7 cellular contexts compared by ENCODE assay signal in the genomic region with DNA sequence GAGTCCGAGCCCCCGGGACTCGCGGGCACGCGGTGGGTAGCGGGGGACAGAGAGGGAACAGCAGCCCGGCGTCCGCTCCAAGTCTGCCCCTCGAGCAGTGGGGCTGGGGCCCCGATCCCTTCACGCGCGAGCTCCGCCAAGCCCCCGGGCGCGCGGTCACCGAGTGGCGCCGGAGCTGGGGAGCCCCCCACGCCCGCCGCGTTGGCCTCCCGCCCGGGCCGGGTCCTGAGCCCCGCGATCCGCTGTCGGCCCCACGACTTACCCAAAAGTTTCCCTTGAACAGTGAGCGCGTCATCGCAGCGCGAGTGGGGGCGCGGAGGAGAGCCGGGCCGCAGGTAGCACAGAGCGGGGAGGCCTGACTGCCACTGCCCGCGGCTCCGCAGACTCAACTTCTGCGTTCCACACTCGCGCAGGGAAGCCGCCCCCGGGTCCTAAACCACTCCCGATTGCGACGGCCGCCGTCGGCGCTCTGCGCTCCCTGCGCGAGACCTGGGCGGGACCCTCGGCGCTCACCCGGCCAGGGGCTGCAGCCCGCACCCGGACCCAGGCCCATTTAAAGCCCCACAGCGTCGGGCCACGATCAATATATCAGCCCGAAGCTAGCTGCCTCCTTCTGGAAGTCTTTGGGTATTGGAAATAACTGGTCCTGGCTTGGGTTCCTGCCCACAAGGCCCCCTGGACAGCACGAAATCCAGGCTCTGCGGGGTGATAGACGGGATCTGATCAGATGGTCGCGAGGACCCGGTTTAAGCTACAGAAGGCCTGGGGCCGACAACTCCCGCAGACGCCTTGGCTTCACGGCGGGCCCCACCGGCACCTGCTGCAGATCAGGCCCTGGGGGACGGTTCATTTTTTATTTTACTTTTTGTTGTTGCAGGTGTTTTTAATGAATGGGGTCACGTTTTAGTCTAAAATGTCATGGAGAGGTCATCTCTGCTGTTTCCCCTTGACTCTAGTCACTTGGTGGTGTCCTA. TPM values are rescaled to one million over a fixed set of nuclear protein-coding genes. Genes with fewer than 3 reads are reported as not detected.
DNase-seq lines count a peak whose midpoint lies in the region; ATAC-seq and TF ChIP-seq lines count a peak whose summit lies in the region.

A gene with protein sequence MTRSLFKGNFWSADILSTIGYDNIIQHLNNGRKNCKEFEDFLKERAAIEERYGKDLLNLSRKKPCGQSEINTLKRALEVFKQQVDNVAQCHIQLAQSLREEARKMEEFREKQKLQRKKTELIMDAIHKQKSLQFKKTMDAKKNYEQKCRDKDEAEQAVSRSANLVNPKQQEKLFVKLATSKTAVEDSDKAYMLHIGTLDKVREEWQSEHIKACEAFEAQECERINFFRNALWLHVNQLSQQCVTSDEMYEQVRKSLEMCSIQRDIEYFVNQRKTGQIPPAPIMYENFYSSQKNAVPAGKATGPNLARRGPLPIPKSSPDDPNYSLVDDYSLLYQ (minus strand): TSS at position 367 of the 974 bp plus-strand sequence. CDS start 72 bp downstream, at position 295.

- no peak for TF ChIP-seq POLR2A in testis (IDR thresholded peaks at IDR 0.05)

- H2AK5ac ChIP-seq in neuronal stem cell (ENCODE audit: low read depth, low read length), result peak within 1 kb of the TSS; percentile 48

- peaks cover 0 to 26% (median 2%) of the 10 kb centered on the region in 3 experiments for H3K27me3 ChIP-seq in neuronal stem cell (ENCODE audit: control insufficient read depth in 3 of 3, insufficient read depth in 3 of 3, low read depth in 1 of 3, low read length in 3 of 3)
- H3K27me3 ChIP-seq in testis, result no peaks in the 10 kb centered on the region

- peak within 1 kb of the TSS; percentile 19 for H3K4me3 Mint-ChIP-seq in activated T-helper 17 cell treated with anti-CD3 and anti-CD28 coated beads, Interleukin-2, amount 50 U/mL, for 72 hours

- no peak within 1 kb of the TSS for H2BK120ac ChIP-seq in neuronal stem cell (ENCODE audit: low read depth, low read length)

- peaks cover 5% of the 10 kb centered on the region for H3K36me3 Mint-ChIP-seq in activated T-helper 17 cell treated with anti-CD3 and anti-CD28 coated beads, Interleukin-2, amount 50 U/mL, for 72 hours (ENCODE audit: low read depth)

- ATAC-seq in GM18861 (IDR thresholded peaks at IDR 0.05; ENCODE audit: unreplicated experiment) (peak; percentile 40), HG03045 (IDR thresholded peaks at IDR 0.05; ENCODE audit: unreplicated experiment) (peak; percentile 57)
- ATAC-seq in activated T-helper 17 cell treated with anti-CD3 and anti-CD28 coated beads, Interleukin-2, amount 50 U/mL, for 72 hours (replicated peaks), result peak; percentile 73

- H3K27ac Mint-ChIP-seq in activated T-helper 17 cell treated with anti-CD3 and anti-CD28 coated beads, Interleukin-2, amount 50 U/mL, for 72 hours, result peak within 1 kb of the TSS; percentile 77

- TF ChIP-seq CTCF in fibroblast of villous mesenchyme (IDR thresholded peaks at IDR 0.05; ENCODE audit: insufficient read depth, low read depth, low read length) (no peak), testis (IDR thresholded peaks at IDR 0.05) (no peak)

- intact Hi-C loops in testis (cut with DNase I; ENCODE audit: low total_unique reads), result no loop called here

- peak within 1 kb of the TSS; percentile 32 for H4K8ac ChIP-seq in neuronal stem cell (ENCODE audit: low read depth, low read length)

- H3K27me3 Mint-ChIP-seq in activated T-helper 17 cell treated with anti-CD3 and anti-CD28 coated beads, Interleukin-2, amount 50 U/mL, for 72 hours, result no peaks in the 10 kb centered on the region

- no peak within 1 kb of the TSS for H2BK12ac ChIP-seq in neuronal stem cell (ENCODE audit: low read length)

- H3K23ac ChIP-seq in neuronal stem cell (ENCODE audit: low read depth, low read length, poor library complexity), result peak within 1 kb of the TSS; percentile 99

- H3K9me3 Mint-ChIP-seq in activated T-helper 17 cell treated with anti-CD3 and anti-CD28 coated beads, Interleukin-2, amount 50 U/mL, for 72 hours, result no peaks in the 10 kb centered on the region

- H3K4me3 ChIP-seq in fibroblast of villous mesenchyme (ENCODE audit: low read depth, low read length) (peak within 1 kb of the TSS; percentile 74), neuronal stem cell (ENCODE audit: low read length in 2 of 2) (peak within 1 kb of the TSS; percentile 85 to 94), testis (peak within 1 kb of the TSS; percentile 59 to 75)

- no peak within 1 kb of the TSS for H3K27ac ChIP-seq in neuronal stem cell (replicated peaks; ENCODE audit: low read length)
- H3K27ac ChIP-seq in testis, result no peak within 1 kb of the TSS

- H2BK5ac ChIP-seq in neuronal stem cell (ENCODE audit: low read length), result peak within 1 kb of the TSS; percentile 75

- DNase-seq in fibroblast of villous mesenchyme (ENCODE audit: low read depth) (peak; percentile 66), neuronal stem cell (ENCODE audit: low spot score) (peak; percentile 24), testis (peak; percentile 84)

- peaks cover 0 to under 1% of the 10 kb centered on the region in 2 donors for H3K36me3 ChIP-seq in neuronal stem cell (replicated peaks in 1 of 2; ENCODE audit: control insufficient read depth in 2 of 2, insufficient read depth in 2 of 2, low read length in 2 of 2)
- H3K36me3 ChIP-seq in testis (ENCODE audit: low read depth, missing control alignments), result no peaks in the 10 kb centered on the region

- peaks cover 4 to 7% of the 10 kb centered on the region in 2 donors for H3K4me1 ChIP-seq in neuronal stem cell (ENCODE audit: control insufficient read depth in 2 of 2, insufficient read depth in 1 of 2, low read depth in 1 of 2, low read length in 2 of 2)
- peaks cover 9% of the 10 kb centered on the region for H3K4me1 ChIP-seq in testis

- peak within 1 kb of the TSS; percentile 92 for H3K14ac ChIP-seq in neuronal stem cell (ENCODE audit: low read length)

- no peak within 1 kb of the TSS for H2BK15ac ChIP-seq in neuronal stem cell (ENCODE audit: low read length)

- H3K4me1 Mint-ChIP-seq in activated T-helper 17 cell treated with anti-CD3 and anti-CD28 coated beads, Interleukin-2, amount 50 U/mL, for 72 hours, result peaks cover 22% of the 10 kb centered on the region

- H3K9ac ChIP-seq in neuronal stem cell (ENCODE audit: low read depth, low read length, poor library complexity), result peak within 1 kb of the TSS; percentile 89

- H2AFZ ChIP-seq in neuronal stem cell (ENCODE audit: low read length), result peak within 1 kb of the TSS; percentile 100

- H3K9me3 ChIP-seq in neuronal stem cell (replicated peaks in 1 of 2; ENCODE audit: control insufficient read depth in 2 of 2, insufficient read depth in 1 of 2, low read depth in 1 of 2, low read length in 2 of 2) (no peaks in the 10 kb centered on the region), testis (no peaks in the 10 kb centered on the region)

- peaks cover 2% of the 10 kb centered on the region for H3K79me1 ChIP-seq in neuronal stem cell (ENCODE audit: low read depth, low read length)

- no CpG with 5 or more reads among the region's 87 CpGs for WGBS in neuronal stem cell (ENCODE audit: extremely low coverage in 2 of 2, insufficient read length in 2 of 2, insufficient replicate concordance in 1 of 2), 2 donors
- 10 to 12% methylated on average over 29 to 44 of the region's 87 CpGs for WGBS in testis, 2 donors

- H3K4me2 ChIP-seq in neuronal stem cell (ENCODE audit: insufficient read depth, low read length, poor library complexity, severe bottlenecking), result peak within 1 kb of the TSS; percentile 90

- H3K4ac ChIP-seq in neuronal stem cell (ENCODE audit: low read length), result peak within 1 kb of the TSS; percentile 89

- H3K18ac ChIP-seq in neuronal stem cell (ENCODE audit: low read length), result peak within 1 kb of the TSS; percentile 96

- no peak within 1 kb of the TSS for H4K91ac ChIP-seq in neuronal stem cell (ENCODE audit: low read depth, low read length, poor library complexity)

TF ChIP-seq in PFSK-1, 5 proteins besides CTCF, POLR2A, EP300 and RAD21:
- no peak for TF ChIP-seq SIN3A (IDR thresholded peaks at IDR 0.05; ENCODE audit: borderline replicate concordance, insufficient read depth, low read length)
- TF ChIP-seq FOXP2 (optimal IDR thresholded peaks at IDR 0.05; ENCODE audit: borderline replicate concordance, extremely low read depth, extremely low read length, insufficient read depth), result peak; percentile 56

RNA-seq across cellular contexts. Expression of the gene that starts here (rescaled TPM):
- polyA plus RNA-seq in PFSK-1 (2012; ENCODE audit: insufficient read length, low read depth), result 1.5 TPM
- 1 to 10 TPM; 4.3 to 8.1 TPM for total RNA-seq in activated T-helper 17 cell treated with anti-CD3 and anti-CD28 coated beads, Interleukin-2, amount 50 U/mL, for 72 hours
- total RNA-seq in fibroblast of villous mesenchyme (8.7 and 21.2 TPM in 2 replicates), testis (1 to 10 TPM; 3.5 to 5.0 TPM)
- 5.1 TPM for polyA plus RNA-seq in neuronal stem cell (2013, experiment 1 of 2)
- polyA plus RNA-seq in neuronal stem cell (2013, experiment 2 of 2), result 5.4 TPM
- polyA plus RNA-seq in testis (ENCODE audit: insufficient read depth, low read depth, low replicate concordance), result 2.5 TPM

Comparison
In these comparisons a context has a peak if more than half of its experiments do, and no peak if none do; other contexts are left out.
1. DNase-seq: peak in every context shown above with its lines; median percentile 84 in testis; 66 in fibroblast of villous mesenchyme; 24 in neuronal stem cell.